ENCODE assay signal across 8 cellular contexts in genomic region chr1:29236743-29236992, GRCh38. TPM values are rescaled to one million over a fixed set of nuclear protein-coding genes. Genes with fewer than 3 reads are reported as not detected.
DNase-seq lines count a peak whose midpoint lies in the region; ATAC-seq, FAIRE-seq and TF ChIP-seq lines count a peak whose summit lies in the region.

No MANE protein-coding gene starts in this region.

- intact Hi-C loops in dorsolateral prefrontal cortex (cut with DNase I) = loop anchor here (1.0 to 10.0 kb wide), 9 partner anchors 106 to 1472 kb away; no protein-coding TSS in a partner anchor

- H3K4me1 Mint-ChIP-seq in nephron progenitor cell = peaks cover 62% of the 10 kb centered on the region

- no peak for TF ChIP-seq POLR2A in H54 (IDR thresholded peaks at IDR 0.05; ENCODE audit: low read depth, low read length)

- DNase-seq in BE2C = peak; percentile 11
- DNase-seq in dorsolateral prefrontal cortex = no peak
- no peak for DNase-seq in nephron progenitor cell
- DNase-seq in H54 (ENCODE audit: insufficient read length, low spot score) = no peak
- no peak for DNase-seq in NAMALWA (ENCODE audit: low spot score)

- peak overlapping the region in 28 of 59 donors; percentile 14 to 82 (median 53) for H3K27ac ChIP-seq in dorsolateral prefrontal cortex

- TF ChIP-seq RAD21 in Ishikawa (IDR thresholded peaks at IDR 0.05; ENCODE audit: low read depth) = no peak

- no peaks in the 10 kb centered on the region for H3K9me3 ChIP-seq in BE2C

- no peak for TF ChIP-seq CTCF in BE2C (IDR thresholded peaks at IDR 0.05; ENCODE audit: low read depth, low read length)
- TF ChIP-seq CTCF in dorsolateral prefrontal cortex (IDR thresholded peaks at IDR 0.05 in 54 of 56, conservative IDR thresholded peaks at IDR 0.05 in 2 of 56; ENCODE audit: low read depth in 1 of 56, partially characterized antibody in 56 of 56) = no peak
- no peak for TF ChIP-seq CTCF in nephron progenitor cell (IDR thresholded peaks at IDR 0.05)

- peak overlapping the region; percentile 95 for H3K4me3 Mint-ChIP-seq in nephron progenitor cell

- no peak for FAIRE-seq in H54 (lab: Jason Lieb, UNC)

- ATAC-seq in GM18909 (IDR thresholded peaks at IDR 0.05; ENCODE audit: poor library complexity, unreplicated experiment) (no peak), HG03342 (IDR thresholded peaks at IDR 0.05; ENCODE audit: unreplicated experiment) (no peak)

- no peak for TF ChIP-seq EP300 in Ishikawa (IDR thresholded peaks at IDR 0.05; ENCODE audit: borderline replicate concordance)

- peaks cover 51% of the 10 kb centered on the region for H3K27me3 Mint-ChIP-seq in nephron progenitor cell (ENCODE audit: low read depth, poor library complexity)

- H3K9me3 Mint-ChIP-seq in nephron progenitor cell = no peaks in the 10 kb centered on the region

- H3K36me3 ChIP-seq in BE2C = no peaks in the 10 kb centered on the region

- H3K4me3 ChIP-seq in BE2C (ENCODE audit: low read depth, low read length) (peak overlapping the region; percentile 90), dorsolateral prefrontal cortex (peak overlapping the region; percentile 48 to 86 (median 74))

- peaks cover 3% of the 10 kb centered on the region; the same call in 1 of the 2 replicates for H3K4me1 ChIP-seq in BE2C

- no peaks in the 10 kb centered on the region for H3K36me3 Mint-ChIP-seq in nephron progenitor cell (ENCODE audit: low read depth)

- no peak overlapping the region for H3K27ac Mint-ChIP-seq in nephron progenitor cell

- H3K27me3 ChIP-seq in BE2C (no peaks in the 10 kb centered on the region), dorsolateral prefrontal cortex (no peaks in the 10 kb centered on the region)

TF ChIP-seq in Ishikawa, 13 proteins besides CTCF, POLR2A, EP300 and RAD21:
- TF ChIP-seq REST (IDR thresholded peaks at IDR 0.05; ENCODE audit: low read depth) (no peak), MAX (IDR thresholded peaks at IDR 0.05) (peak; percentile 10; the same call in 1 of the 2 replicates), USF1 (IDR thresholded peaks at IDR 0.05) (no peak)

RNA-seq across cellular contexts. Expression of gene PTPRU, which starts 0.3 kb away (rescaled TPM):
- polyA plus RNA-seq in BE2C (2012; ENCODE audit: insufficient read depth, insufficient read length, low read depth) = 23.9 TPM
- 10 to 100 TPM; 25.6 to 80.6 (median 50.1) TPM for total RNA-seq in dorsolateral prefrontal cortex

RNA-seq across cellular contexts. Expression of gene MECR, which starts 5.9 kb away (rescaled TPM):
- 23.6 TPM for polyA plus RNA-seq in BE2C (2012; ENCODE audit: insufficient read depth, insufficient read length, low read depth)
- total RNA-seq in dorsolateral prefrontal cortex = 10 to 100 TPM; 28.4 to 65.3 (median 45.9) TPM

RNA-seq across cellular contexts. Expression of gene SRSF4, which starts 55.0 kb away (rescaled TPM):
- polyA plus RNA-seq in BE2C (2012; ENCODE audit: insufficient read depth, insufficient read length, low read depth) = 78.8 TPM
- 10 to 100 TPM; 52.7 to 84.2 (median 65.8) TPM for total RNA-seq in dorsolateral prefrontal cortex
